Comparison of ENCODE assay signal across 6 cellular contexts in the genomic region with DNA sequence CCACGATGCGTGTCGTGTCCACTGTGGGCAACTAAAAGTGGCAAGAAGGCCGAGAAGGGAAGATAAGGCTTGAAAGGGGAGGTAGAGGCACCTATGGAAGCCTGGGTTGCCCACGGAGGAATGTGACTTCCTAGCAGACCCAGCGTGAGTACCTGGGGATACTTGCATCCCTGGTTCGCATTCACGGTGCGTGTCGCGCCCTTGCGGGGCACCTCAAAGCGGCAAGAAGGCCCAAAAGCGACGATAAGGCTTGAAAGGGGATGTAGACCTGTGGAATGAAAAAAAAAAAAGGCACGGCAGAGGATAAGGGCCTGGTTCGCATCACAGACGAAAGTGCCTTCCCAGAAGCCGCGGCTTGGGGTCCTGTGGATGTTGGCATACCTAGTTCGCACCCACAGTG.
"Had no signal": no experiment of that assay in that cellular context is flagged by ENCODE, and none has a peak within 500 bp of the region (broad histone marks: within the 10 kb centered on the region; RNA-seq: fewer than 3 reads in every experiment).

No MANE protein-coding gene starts in this region.

- H2AFZ ChIP-seq: GM23338 had no signal

- H3K4me3 ChIP-seq: GM23338 had no signal

- H3K4me2 ChIP-seq: GM23338 had no signal

- H3K27ac ChIP-seq: HL-60 had no signal

- ATAC-seq: GM23338, HepG2 had no signal

- DNase-seq: H9, HCEC 1CT, KBM-7 had no signal
